ENCODE assay signal across 9 cellular contexts in genomic region chr14:21940887-21941855, GRCh38.
DNase-seq lines count a peak whose midpoint lies in the region; ATAC-seq and TF ChIP-seq lines count a peak whose summit lies in the region.
"Had no signal": no experiment of that assay in that cellular context is flagged by ENCODE, and none has a peak within 500 bp of the region (broad histone marks: within the 10 kb centered on the region; RNA-seq: fewer than 3 reads in every experiment).

No MANE protein-coding gene starts in this region.

- no peak overlapping the region for H3K9ac ChIP-seq in Karpas-422 (ENCODE audit: low read length)

- H3F3A ChIP-seq in DOHH2 (ENCODE audit: control insufficient read depth, insufficient read depth) = no peaks in the 10 kb centered on the region

- H3K9me3 ChIP-seq in DOHH2 (ENCODE audit: control insufficient read depth, insufficient read depth, low read length) (no peaks in the 10 kb centered on the region), Karpas-422 (ENCODE audit: low read length) (no peaks in the 10 kb centered on the region)
- H3K9me3 ChIP-seq: SJSA1 had no signal

- H2AFZ ChIP-seq in Karpas-422 (ENCODE audit: low read length) = no peak overlapping the region

- peaks cover 2% of the 10 kb centered on the region for H3K9me3 Mint-ChIP-seq in glutamatergic neuron (ENCODE audit: unreplicated experiment)

- H3K4me1 ChIP-seq in DOHH2 (ENCODE audit: control insufficient read depth, low read length) (peaks cover 4% of the 10 kb centered on the region; the same call in 1 of the 2 replicates), Karpas-422 (ENCODE audit: low read length) (no peaks in the 10 kb centered on the region)
- H3K4me1 ChIP-seq: SJSA1 had no signal

- H3K4me3 ChIP-seq in DOHH2 (ENCODE audit: low read length) (no peak overlapping the region), Karpas-422 (ENCODE audit: low read length) (no peak overlapping the region)
- H3K4me3 ChIP-seq: SJSA1 had no signal

- no peak overlapping the region for H3K4me3 Mint-ChIP-seq in glutamatergic neuron (ENCODE audit: unreplicated experiment)

- H3K79me2 ChIP-seq in DOHH2 (ENCODE audit: control insufficient read depth, low read length) (no peaks in the 10 kb centered on the region), Karpas-422 (ENCODE audit: low read length) (no peaks in the 10 kb centered on the region)

- no peaks in the 10 kb centered on the region for H3K4me1 Mint-ChIP-seq in glutamatergic neuron (ENCODE audit: low read depth, unreplicated experiment)

- no peak overlapping the region for H3K27ac ChIP-seq in DOHH2 (ENCODE audit: low read depth, low read length)
- no peak overlapping the region for H3K27ac ChIP-seq in Karpas-422 (ENCODE audit: low read length)
- H3K27ac ChIP-seq: SJSA1 had no signal

- H3K4me2 ChIP-seq in DOHH2 (ENCODE audit: low read length) = no peak overlapping the region
- H3K4me2 ChIP-seq in Karpas-422 (ENCODE audit: low read depth, low read length, poor library complexity, severe bottlenecking) = no peak overlapping the region

- DNase-seq in Karpas-422 = peak; percentile 74
- peak; percentile 10 for DNase-seq in activated T-cell treated with anti-CD3 and anti-CD28 coated beads for 1 hour (ENCODE audit: low read depth)
- peak; percentile 56 for DNase-seq in glutamatergic neuron
- DNase-seq in anterior cingulate cortex (lab: John Stamatoyannopoulos, UW) = no peak
- DNase-seq in NCI-H128 (lab: John Stamatoyannopoulos, UW; ENCODE audit: unreplicated experiment) = no peak

- no peaks in the 10 kb centered on the region for H3K36me3 Mint-ChIP-seq in glutamatergic neuron (ENCODE audit: unreplicated experiment)

- TF ChIP-seq CTCF in DOHH2 (IDR thresholded peaks at IDR 0.05; ENCODE audit: low read depth, low read length, poor library complexity, severe bottlenecking) (peak; percentile 74), glutamatergic neuron (IDR thresholded peaks at IDR 0.05; ENCODE audit: partially characterized antibody, unreplicated experiment) (peak; percentile 84)

- H4K20me1 ChIP-seq in DOHH2 (ENCODE audit: control insufficient read depth, insufficient read depth, low read depth, low read length) = no peaks in the 10 kb centered on the region
- H4K20me1 ChIP-seq in Karpas-422 (ENCODE audit: insufficient read depth, low read depth, low read length) = no peaks in the 10 kb centered on the region

- no peaks in the 10 kb centered on the region for H3K9me2 ChIP-seq in DOHH2 (replicated peaks; ENCODE audit: control insufficient read depth, low read length)
- no peaks in the 10 kb centered on the region for H3K9me2 ChIP-seq in Karpas-422 (replicated peaks; ENCODE audit: insufficient read depth, low read length)

- H3K27me3 Mint-ChIP-seq in glutamatergic neuron (ENCODE audit: unreplicated experiment) = no peaks in the 10 kb centered on the region

- ATAC-seq in HG03439 (IDR thresholded peaks at IDR 0.05; ENCODE audit: unreplicated experiment) (no peak), GM21825 (IDR thresholded peaks at IDR 0.05; ENCODE audit: unreplicated experiment) (no peak)

- H3K27me3 ChIP-seq in DOHH2 (ENCODE audit: control insufficient read depth, low read length) (peaks cover 15% of the 10 kb centered on the region), Karpas-422 (ENCODE audit: low read length) (no peaks in the 10 kb centered on the region)
- H3K27me3 ChIP-seq: SJSA1 had no signal

- H3K36me3 ChIP-seq in DOHH2 (ENCODE audit: control insufficient read depth, low read length) (no peaks in the 10 kb centered on the region), Karpas-422 (ENCODE audit: insufficient read depth, low read length) (no peaks in the 10 kb centered on the region)
- H3K36me3 ChIP-seq: SJSA1 had no signal

- no peak overlapping the region for H3K27ac Mint-ChIP-seq in glutamatergic neuron (ENCODE audit: unreplicated experiment)

Comparison
In these comparisons a context has a peak if more than half of its experiments do, and no peak if none do; other contexts are left out.
1. DNase-seq: peak in Karpas-422 (single experiment), activated T-cell treated with anti-CD3 and anti-CD28 coated beads for 1 hour (single experiment) and glutamatergic neuron (single experiment); none in anterior cingulate cortex (0 of 58) and NCI-H128 (single experiment).